19 cellular contexts compared by ENCODE assay signal in genomic region chr1:98763488-98764141, GRCh38.
"Had no signal": no experiment of that assay in that cellular context is flagged by ENCODE, and none has a peak within 500 bp of the region (broad histone marks: within the 10 kb centered on the region; RNA-seq: fewer than 3 reads in every experiment).

No MANE protein-coding gene starts in this region.

- H3K4me3 ChIP-seq: mucosa of descending colon, tibial nerve, uterus had no signal

- H3K27ac ChIP-seq: tibial nerve, uterus had no signal

- ATAC-seq: activated CD4-positive, CD25-positive, alpha-beta regulatory T cell treated with anti-CD3 and anti-CD28 coated beads, Interleukin-2, amount 50 U/mL, for 24 hours; effector memory CD8-positive, alpha-beta T cell; left colon; mucosa of descending colon; natural killer cell had no signal

- H3K4me1 ChIP-seq: uterus had no signal

- H3K9me3 ChIP-seq: mucosa of descending colon, tibial nerve, uterus had no signal

- H3K36me3 ChIP-seq: uterus had no signal

- H3K27me3 ChIP-seq: tibial nerve, uterus had no signal

- DNase-seq: activated CD4-positive, alpha-beta T cell treated with anti-CD3 and anti-CD28 coated beads, Interleukin-2, amount 50 U/mL, for 1 hour; activated CD8-positive, alpha-beta memory T cell treated with anti-CD3 and anti-CD28 coated beads for 24 hours; activated naive CD8-positive, alpha-beta T cell treated with anti-CD3 and anti-CD28 coated beads, Interleukin-2, amount 10 ng/mL, durations not matched to agents 7 days and 5 days; dermis blood vessel endothelial cell; effector memory CD8-positive, alpha-beta T cell; foreskin melanocyte; immature natural killer cell; left colon; mucosa of descending colon; natural killer cell; small intestine; stimulated activated CD4-positive, alpha-beta T cell treated with anti-CD3 and anti-CD28 coated beads, Interleukin-4, amount 100 ng/mL, for 4 hours; stimulated activated CD8-positive, alpha-beta memory T cell treated with anti-CD3 and anti-CD28 coated beads, Interleukin-4, amount 100 ng/mL, for 48 hours; stimulated activated naive CD4-positive, alpha-beta T cell treated with Interleukin-2 at 50 U/mL for 16 hours; substantia nigra; T-helper 9 cell; uterus had no signal
